ENCODE assay signal across 1 cellular context in genomic region chr1:97139512-97139911, GRCh38.
TF ChIP-seq lines count a peak whose summit lies in the region.

No MANE protein-coding gene starts in this region.

TF ChIP-seq in IMR-90, 13 proteins besides CTCF, POLR2A, EP300 and RAD21 (continued from another document):
- TF ChIP-seq, protein P1, sequence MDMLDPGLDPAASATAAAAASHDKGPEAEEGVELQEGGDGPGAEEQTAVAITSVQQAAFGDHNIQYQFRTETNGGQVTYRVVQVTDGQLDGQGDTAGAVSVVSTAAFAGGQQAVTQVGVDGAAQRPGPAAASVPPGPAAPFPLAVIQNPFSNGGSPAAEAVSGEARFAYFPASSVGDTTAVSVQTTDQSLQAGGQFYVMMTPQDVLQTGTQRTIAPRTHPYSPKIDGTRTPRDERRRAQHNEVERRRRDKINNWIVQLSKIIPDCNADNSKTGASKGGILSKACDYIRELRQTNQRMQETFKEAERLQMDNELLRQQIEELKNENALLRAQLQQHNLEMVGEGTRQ (IDR thresholded peaks at IDR 0.05; ENCODE audit: low read depth, low read length), result no peak
- TF ChIP-seq FOS (IDR thresholded peaks at IDR 0.05; ENCODE audit: low read depth, low read length), result no peak
